Comparison of ENCODE assay signal across 9 cellular contexts in genomic region chr1:110030687-110031086, GRCh38. TPM values are rescaled to one million over a fixed set of nuclear protein-coding genes. Genes with fewer than 3 reads are reported as not detected.
DNase-seq lines count a peak whose midpoint lies in the region; ATAC-seq and TF ChIP-seq lines count a peak whose summit lies in the region.
"Not testable (repeated sequence)": the region's sequence is repeated elsewhere in the genome, so short reads cannot be mapped to it uniquely, and the experiment has no call there.
"Had no signal": no experiment of that assay in that cellular context is flagged by ENCODE, and none has a peak within 500 bp of the region (broad histone marks: within the 10 kb centered on the region; RNA-seq: fewer than 3 reads in every experiment).

No MANE protein-coding gene starts in this region.

- H3K9ac ChIP-seq in H9 (ENCODE audit: extremely low read depth, insufficient read length, low read length); SK-N-SH: not testable (repeated sequence)

- H4K5ac ChIP-seq in H9 (ENCODE audit: insufficient read length, low read depth, low read length) = not testable (repeated sequence)

- H3K27me3 ChIP-seq in H9 (ENCODE audit: insufficient read depth, low read length); SK-N-SH (ENCODE audit: insufficient read depth): not testable (repeated sequence)

- not testable (repeated sequence) for DNase-seq in H9; SK-N-SH; activated T-helper 2 cell treated with anti-CD3 and anti-CD28 coated beads, Interferon-gamma antibody, Interleukin-2, Interleukin-4, amounts not matched to agents 10 μg/mL and 5 μg/mL and 100 μg/mL, durations not matched to agents 14 hours and 24 hours and 36 hours (ENCODE audit: low spot score); effector memory CD8-positive, alpha-beta T cell; natural killer cell; type B pancreatic cell (ENCODE audit: extremely low spot score, unreplicated experiment)

- H3K36me3 ChIP-seq in SK-N-SH (replicated peaks in 1 of 2; ENCODE audit: control insufficient read depth in 1 of 2, insufficient read depth in 2 of 2, low read length in 1 of 2) = not testable (repeated sequence)

- not testable (repeated sequence) for H3K79me2 ChIP-seq in H9 (ENCODE audit: insufficient read depth, low read length)
- peaks cover 12% of the 10 kb centered on the region for H3K79me2 ChIP-seq in SK-N-SH (ENCODE audit: insufficient read depth)

- H3K36me3 Mint-ChIP-seq in H9 (ENCODE audit: insufficient read depth in 1 of 3, low read depth in 3 of 3); activated T-helper 2 cell treated with anti-CD3 and anti-CD28 coated beads, Interferon-gamma antibody, Interleukin-2, Interleukin-4, amounts not matched to agents 10 μg/mL and 5 μg/mL and 100 μg/mL, durations not matched to agents 14 hours and 24 hours and 36 hours (ENCODE audit: low read depth); natural killer cell; type B pancreatic cell: not testable (repeated sequence)
- H3K36me3 Mint-ChIP-seq in effector memory CD8-positive, alpha-beta T cell (ENCODE audit: insufficient read depth) = peaks cover 12% of the 10 kb centered on the region

- not testable (repeated sequence) for H4K20me1 ChIP-seq in H9 (ENCODE audit: control insufficient read depth, insufficient read depth, insufficient read length); SK-N-SH (ENCODE audit: insufficient read depth)

- not testable (repeated sequence) for H2BK120ac ChIP-seq in H9 (ENCODE audit: low read depth, low read length, poor library complexity, severe bottlenecking)

- H3K4me3 Mint-ChIP-seq in H9 (peak overlapping the region in 1 of 2 experiments; percentile 43; a peak in 2 of 5 replicates), natural killer cell (peak overlapping the region; percentile 91), type B pancreatic cell (peak overlapping the region; percentile 17)
- peak overlapping the region; percentile 79 for H3K4me3 Mint-ChIP-seq in activated T-helper 2 cell treated with anti-CD3 and anti-CD28 coated beads, Interferon-gamma antibody, Interleukin-2, Interleukin-4, amounts not matched to agents 10 μg/mL and 5 μg/mL and 100 μg/mL, durations not matched to agents 14 hours and 24 hours and 36 hours (ENCODE audit: low read depth)
- H3K4me3 Mint-ChIP-seq in effector memory CD8-positive, alpha-beta T cell = peak overlapping the region; percentile 92 to 96

- ATAC-seq in effector memory CD8-positive, alpha-beta T cell (replicated peaks) = not testable (repeated sequence)
- ATAC-seq in natural killer cell = peak in 1 of 3 donors; percentile 1

- H2BK12ac ChIP-seq in H9 (ENCODE audit: insufficient read length, low read depth, low read length) = not testable (repeated sequence)

- H4K8ac ChIP-seq in H9 (replicated peaks; ENCODE audit: insufficient read length, low read depth, low read length) = not testable (repeated sequence)

- H2AFZ ChIP-seq in H9 (ENCODE audit: low read length) = not testable (repeated sequence)
- H2AFZ ChIP-seq in SK-N-SH (ENCODE audit: low read depth) = 0 out of 2 replicates have a peak overlapping the region, but pooled peaks have one; percentile 42

- H3K56ac ChIP-seq in H9 (ENCODE audit: insufficient read length, low read depth, low read length) = not testable (repeated sequence)

- not testable (repeated sequence) for H2BK15ac ChIP-seq in H9 (ENCODE audit: low read depth, low read length)

- intact Hi-C loops in activated T-helper 2 cell treated with anti-CD3 and anti-CD28 coated beads, Interferon-gamma antibody, Interleukin-2, Interleukin-4, amounts not matched to agents 10 μg/mL and 5 μg/mL and 100 μg/mL, durations not matched to agents 14 hours and 24 hours and 36 hours (cut with micrococcal nuclease) = loop anchor here (5.0 kb wide), 1 partner anchor 603 kb away; the partner anchor contains the start of gene PSMA5
- intact Hi-C loops in natural killer cell (cut with micrococcal nuclease) = not testable (repeated sequence)

- not testable (repeated sequence) for H3K27me3 Mint-ChIP-seq in H9 (ENCODE audit: low read depth); activated T-helper 2 cell treated with anti-CD3 and anti-CD28 coated beads, Interferon-gamma antibody, Interleukin-2, Interleukin-4, amounts not matched to agents 10 μg/mL and 5 μg/mL and 100 μg/mL, durations not matched to agents 14 hours and 24 hours and 36 hours (ENCODE audit: low read depth); effector memory CD8-positive, alpha-beta T cell; natural killer cell (ENCODE audit: low read depth in 2 of 2); type B pancreatic cell

- H2BK5ac ChIP-seq in H9 (ENCODE audit: insufficient read length, low read length) = not testable (repeated sequence)

- H3K9me2 ChIP-seq in SK-N-SH = not testable (repeated sequence)

- not testable (repeated sequence) for H3K9me3 Mint-ChIP-seq in H9; activated T-helper 2 cell treated with anti-CD3 and anti-CD28 coated beads, Interferon-gamma antibody, Interleukin-2, Interleukin-4, amounts not matched to agents 10 μg/mL and 5 μg/mL and 100 μg/mL, durations not matched to agents 14 hours and 24 hours and 36 hours; effector memory CD8-positive, alpha-beta T cell; natural killer cell; type B pancreatic cell

- not testable (repeated sequence) for H3K27ac ChIP-seq in H9 (ENCODE audit: insufficient read length, low read depth, low read length); SK-N-SH (ENCODE audit: low read depth in 2 of 2, low read length in 1 of 2)

- not testable (repeated sequence) for H3K79me1 ChIP-seq in H9 (ENCODE audit: insufficient read depth, low read depth, low read length, poor library complexity, severe bottlenecking)

- H2AK5ac ChIP-seq in H9 (ENCODE audit: insufficient read length, low read length) = not testable (repeated sequence)

- not testable (repeated sequence) for H3K23me2 ChIP-seq in H9 (ENCODE audit: insufficient read length, low read depth, low read length, poor library complexity, severe bottlenecking)

- POLR2A ChIA-PET in SK-N-SH (lab: Yijun Ruan, JAX) = interaction anchor here (0.6 kb wide), 1 partner anchor 17 kb away, joined by 3 read pairs; no protein-coding TSS in a partner anchor

- H3K4me3 ChIP-seq in SK-N-SH (ENCODE audit: low read depth in 2 of 2, low read length in 1 of 2) = not testable (repeated sequence)

- CTCF ChIA-PET in SK-N-SH (lab: Yijun Ruan, JAX) = interaction anchor here (0.7 to 42.0 kb wide), 16 partner anchors 14 to 430 kb away, joined by 3 to 1768 read pairs (median 10); partner anchors contain the start of gene UBL4B

- not testable (repeated sequence) for TF ChIP-seq CTCF in H9 (conservative IDR thresholded peaks at IDR 0.05); SK-N-SH (IDR thresholded peaks at IDR 0.05); natural killer cell (IDR thresholded peaks at IDR 0.05); type B pancreatic cell (conservative IDR thresholded peaks at IDR 0.05)

- H3T11ph ChIP-seq in H9 (ENCODE audit: low read length) = not testable (repeated sequence)

- H4K91ac ChIP-seq in H9 (ENCODE audit: insufficient read length, low read depth, low read length) = not testable (repeated sequence)

- TF ChIP-seq RAD21 in SK-N-SH (IDR thresholded peaks at IDR 0.05; ENCODE audit: low read length) = not testable (repeated sequence)

- not testable (repeated sequence) for H3K9me3 ChIP-seq in H9 (ENCODE audit: control insufficient read depth, low read depth, low read length); SK-N-SH

- not testable (repeated sequence) for H3K4me1 ChIP-seq in H9 (ENCODE audit: insufficient read depth, low read length); SK-N-SH (ENCODE audit: control insufficient read depth in 1 of 2, insufficient read depth in 2 of 2, low read depth in 1 of 2, low read length in 1 of 2)

- peak overlapping the region; percentile 25; the same call in 1 of the 2 replicates for H3K14ac ChIP-seq in H9 (ENCODE audit: insufficient read depth, low read length)

- TF ChIP-seq EP300 in SK-N-SH (IDR thresholded peaks at IDR 0.05; ENCODE audit: borderline replicate concordance in 1 of 2, low read depth in 1 of 2, low read length in 1 of 2) = not testable (repeated sequence)

- H3K4ac ChIP-seq in H9 (ENCODE audit: low read depth, low read length) = not testable (repeated sequence)

- not testable (repeated sequence) for H3K23ac ChIP-seq in H9 (ENCODE audit: insufficient read length, low read depth, low read length)

- H3K4me2 ChIP-seq in H9 (ENCODE audit: insufficient read depth, insufficient read length, low read length); SK-N-SH: not testable (repeated sequence)

- H3K4me1 Mint-ChIP-seq in H9 = peaks cover 21 to 34% of the 10 kb centered on the region in 2 experiments
- H3K4me1 Mint-ChIP-seq in activated T-helper 2 cell treated with anti-CD3 and anti-CD28 coated beads, Interferon-gamma antibody, Interleukin-2, Interleukin-4, amounts not matched to agents 10 μg/mL and 5 μg/mL and 100 μg/mL, durations not matched to agents 14 hours and 24 hours and 36 hours (ENCODE audit: low read depth) = peaks cover 33% of the 10 kb centered on the region
- peaks cover 24 to 29% of the 10 kb centered on the region in 2 donors for H3K4me1 Mint-ChIP-seq in effector memory CD8-positive, alpha-beta T cell (ENCODE audit: low read depth in 2 of 2)
- peaks cover 32 to 37% of the 10 kb centered on the region in 2 donors for H3K4me1 Mint-ChIP-seq in natural killer cell
- H3K4me1 Mint-ChIP-seq in type B pancreatic cell (ENCODE audit: unreplicated experiment) = peaks cover 26% of the 10 kb centered on the region

- not testable (repeated sequence) for H2BK20ac ChIP-seq in H9 (ENCODE audit: low read depth, low read length, poor library complexity, severe bottlenecking)

- not testable (repeated sequence) for H3F3A ChIP-seq in SK-N-SH (replicated peaks; ENCODE audit: insufficient read depth)

- no CpG with 5 or more reads among the region's 4 CpGs for WGBS in H9 (ENCODE audit: extremely low coverage, insufficient read length, low lambda C conversion rate)
- 80% methylated on average over 4 of the region's 4 CpGs for WGBS in SK-N-SH (ENCODE audit: low lambda C conversion rate)

- not testable (repeated sequence) for H3K18ac ChIP-seq in H9 (ENCODE audit: insufficient read length, low read depth, low read length)

- peak overlapping the region; percentile 78 to 97 (median 90); a peak in 5 of 7 replicates for H3K27ac Mint-ChIP-seq in H9
- peak overlapping the region; percentile 90 for H3K27ac Mint-ChIP-seq in activated T-helper 2 cell treated with anti-CD3 and anti-CD28 coated beads, Interferon-gamma antibody, Interleukin-2, Interleukin-4, amounts not matched to agents 10 μg/mL and 5 μg/mL and 100 μg/mL, durations not matched to agents 14 hours and 24 hours and 36 hours
- peak overlapping the region; percentile 96 for H3K27ac Mint-ChIP-seq in effector memory CD8-positive, alpha-beta T cell
- peak overlapping the region; percentile 93 to 96 for H3K27ac Mint-ChIP-seq in natural killer cell
- peak overlapping the region; percentile 78 for H3K27ac Mint-ChIP-seq in type B pancreatic cell

RNA-seq across cellular contexts. Expression of gene STRIP1, which starts 3.7 kb away (rescaled TPM):
- total RNA-seq in H9 (2021) (38.9 and 43.6 TPM in 2 replicates), natural killer cell (100 to 1,000 TPM in 2 of 3 donors, 10 to 100 TPM in 1; 92.4 to 139 (median 130) TPM), type B pancreatic cell (ENCODE audit: low replicate concordance) (46.7 and 69.2 TPM in 2 replicates)
- polyA plus RNA-seq in SK-N-SH (2012; rRNA removed) = 34.6 and 46.3 TPM in 2 replicates
- 19.4 and 26.7 TPM in 2 replicates for polyA plus RNA-seq in SK-N-SH (2012; cell fraction: cytosol; rRNA removed)
- 103 and 120 TPM in 2 replicates for polyA plus RNA-seq in SK-N-SH (2012; cell fraction: nucleus; rRNA removed)
- 37.4 and 39.1 TPM in 2 replicates for total RNA-seq in activated T-helper 2 cell treated with anti-CD3 and anti-CD28 coated beads, Interferon-gamma antibody, Interleukin-2, Interleukin-4, amounts not matched to agents 10 μg/mL and 5 μg/mL and 100 μg/mL, durations not matched to agents 14 hours and 24 hours and 36 hours

RNA-seq across cellular contexts. Expression of gene ALX3, which starts 39.8 kb away (rescaled TPM):
- total RNA-seq in H9 (2021) (not detected in 2 replicates), natural killer cell (not detected), type B pancreatic cell (ENCODE audit: low replicate concordance) (1.4 and 19.8 TPM in 2 replicates)
- polyA plus RNA-seq in SK-N-SH (2012; rRNA removed) = not detected in 2 replicates
- polyA plus RNA-seq in SK-N-SH (2012; cell fraction: cytosol; rRNA removed) = not detected in 2 replicates
- not detected in 2 replicates for polyA plus RNA-seq in SK-N-SH (2012; cell fraction: nucleus; rRNA removed)
- total RNA-seq in activated T-helper 2 cell treated with anti-CD3 and anti-CD28 coated beads, Interferon-gamma antibody, Interleukin-2, Interleukin-4, amounts not matched to agents 10 μg/mL and 5 μg/mL and 100 μg/mL, durations not matched to agents 14 hours and 24 hours and 36 hours = not detected in 2 replicates
- total RNA-seq: chondrocyte, lung microvascular endothelial cell, smooth muscle cell had no signal
- polyA plus RNA-seq: smooth muscle cell had no signal

RNA-seq across cellular contexts. Expression of gene AHCYL1, which starts 46.1 kb away (rescaled TPM):
- total RNA-seq in H9 (2021) (86.0 and 89.0 TPM in 2 replicates), natural killer cell (10 to 100 TPM; 23.3 to 30.0 (median 29.1) TPM), type B pancreatic cell (ENCODE audit: low replicate concordance) (87.1 and 88.1 TPM in 2 replicates)
- polyA plus RNA-seq in SK-N-SH (2012; rRNA removed) = 39.7 and 49.0 TPM in 2 replicates
- polyA plus RNA-seq in SK-N-SH (2012; cell fraction: cytosol; rRNA removed) = 46.8 and 49.0 TPM in 2 replicates
- polyA plus RNA-seq in SK-N-SH (2012; cell fraction: nucleus; rRNA removed) = 47.8 and 72.0 TPM in 2 replicates
- 85.8 and 86.5 TPM in 2 replicates for total RNA-seq in activated T-helper 2 cell treated with anti-CD3 and anti-CD28 coated beads, Interferon-gamma antibody, Interleukin-2, Interleukin-4, amounts not matched to agents 10 μg/mL and 5 μg/mL and 100 μg/mL, durations not matched to agents 14 hours and 24 hours and 36 hours
